1 cellular context compared by ENCODE assay signal in the genomic region with DNA sequence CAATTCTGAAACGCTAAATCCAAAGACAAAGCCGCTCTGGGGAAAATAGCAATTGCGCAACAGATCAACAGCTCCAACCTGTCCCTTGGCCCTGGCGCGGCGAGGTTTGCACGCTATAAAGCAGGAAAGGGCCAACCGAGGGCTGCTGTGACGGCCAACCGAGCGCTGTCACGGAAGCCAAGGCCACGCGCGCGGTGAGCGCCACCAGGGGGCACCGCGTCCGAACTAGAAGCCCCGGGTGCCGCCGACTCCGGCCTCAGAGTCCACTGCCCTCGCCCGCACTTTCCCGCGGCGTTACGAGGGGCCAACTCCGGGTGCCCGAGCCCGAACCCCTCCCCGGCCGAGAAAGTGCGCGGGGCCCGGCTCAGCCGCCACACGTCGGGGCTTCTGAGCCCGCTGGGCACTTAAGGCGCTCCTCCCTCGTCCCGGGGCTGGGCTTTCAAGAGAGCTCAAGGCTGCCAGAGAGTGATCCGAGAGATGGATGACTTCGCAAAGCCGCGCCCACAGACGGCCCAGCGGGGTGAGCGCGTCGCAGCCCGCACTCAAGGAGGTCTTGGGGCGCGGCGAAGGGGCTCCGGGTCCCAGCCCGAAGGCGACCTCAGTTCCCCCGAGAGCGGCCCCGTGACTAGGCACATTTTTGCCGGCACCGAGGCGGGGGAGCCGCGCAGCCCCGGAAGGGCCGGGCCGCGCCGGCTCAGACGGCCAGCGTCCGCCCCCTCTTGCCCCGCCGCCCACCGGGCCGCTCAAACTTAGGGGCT.
TF ChIP-seq lines count a peak whose summit lies in the region.

No MANE protein-coding gene starts in this region.

TF ChIP-seq in HepG2, 621 proteins besides CTCF, POLR2A, EP300 and RAD21 (continued from another document and continues in another):
- no peak; the same call in 1 of the 2 replicates for TF ChIP-seq HNF1A (IDR thresholded peaks at IDR 0.05; ENCODE audit: low read depth)
- TF ChIP-seq HNF1A (CRISPR knock-in tag; IDR thresholded peaks at IDR 0.05; ENCODE audit: borderline replicate concordance), result peak; percentile 90
- TF ChIP-seq HES4 (CRISPR knock-in tag; IDR thresholded peaks at IDR 0.05; ENCODE audit: borderline replicate concordance), result peak; percentile 81
- TF ChIP-seq TBP (CRISPR knock-in tag; IDR thresholded peaks at IDR 0.05), result no peak
- no peak for TF ChIP-seq ZKSCAN5 (CRISPR knock-in tag; IDR thresholded peaks at IDR 0.05)
- TF ChIP-seq ZNF672 (CRISPR knock-in tag; IDR thresholded peaks at IDR 0.05), result no peak
- TF ChIP-seq, protein P1, sequence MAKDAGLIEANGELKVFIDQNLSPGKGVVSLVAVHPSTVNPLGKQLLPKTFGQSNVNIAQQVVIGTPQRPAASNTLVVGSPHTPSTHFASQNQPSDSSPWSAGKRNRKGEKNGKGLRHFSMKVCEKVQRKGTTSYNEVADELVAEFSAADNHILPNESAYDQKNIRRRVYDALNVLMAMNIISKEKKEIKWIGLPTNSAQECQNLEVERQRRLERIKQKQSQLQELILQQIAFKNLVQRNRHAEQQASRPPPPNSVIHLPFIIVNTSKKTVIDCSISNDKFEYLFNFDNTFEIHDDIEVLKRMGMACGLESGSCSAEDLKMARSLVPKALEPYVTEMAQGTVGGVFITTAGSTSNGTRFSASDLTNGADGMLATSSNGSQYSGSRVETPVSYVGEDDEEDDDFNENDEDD (CRISPR knock-in tag; IDR thresholded peaks at IDR 0.05; ENCODE audit: borderline replicate concordance), result peak; percentile 89
- no peak for TF ChIP-seq CC2D1A (CRISPR knock-in tag; IDR thresholded peaks at IDR 0.05)
- no peak for TF ChIP-seq SETDB1 (CRISPR knock-in tag; IDR thresholded peaks at IDR 0.05; ENCODE audit: borderline replicate concordance)
- peak; percentile 96 for TF ChIP-seq TBX2 (CRISPR knock-in tag; IDR thresholded peaks at IDR 0.05; ENCODE audit: borderline replicate concordance)
- TF ChIP-seq THAP11 (CRISPR knock-in tag; IDR thresholded peaks at IDR 0.05), result peak; percentile 87
- peak; percentile 94; the same call in 1 of the 2 replicates for TF ChIP-seq ZNF790 (CRISPR knock-in tag; IDR thresholded peaks at IDR 0.05; ENCODE audit: borderline replicate concordance)
- peak; percentile 96 for TF ChIP-seq MEF2D (CRISPR knock-in tag; IDR thresholded peaks at IDR 0.05)
- TF ChIP-seq DNMT3B (CRISPR knock-in tag; conservative IDR thresholded peaks at IDR 0.05), result peak; percentile 50; the same call in 1 of the 2 replicates
- peak; percentile 57; the same call in 1 of the 2 replicates for TF ChIP-seq NFAT5 (CRISPR knock-in tag; IDR thresholded peaks at IDR 0.05)
- peak; percentile 82; the same call in 1 of the 2 replicates for TF ChIP-seq BATF2 (CRISPR knock-in tag; IDR thresholded peaks at IDR 0.05)
- peak; percentile 98 for TF ChIP-seq MEIS1 (CRISPR knock-in tag; IDR thresholded peaks at IDR 0.05; ENCODE audit: borderline replicate concordance)
- TF ChIP-seq ZNF512B (CRISPR knock-in tag; IDR thresholded peaks at IDR 0.05; ENCODE audit: borderline replicate concordance), result peak; percentile 100
- peak; percentile 70 for TF ChIP-seq ZNF607 (CRISPR knock-in tag; IDR thresholded peaks at IDR 0.05; ENCODE audit: borderline replicate concordance)
- TF ChIP-seq ARNTL (CRISPR knock-in tag; IDR thresholded peaks at IDR 0.05), result peak; percentile 89
- peak; percentile 41; the same call in 1 of the 2 replicates for TF ChIP-seq HCFC1 (IDR thresholded peaks at IDR 0.05; ENCODE audit: low read depth, low read length)
- TF ChIP-seq ZNF30 (CRISPR knock-in tag; IDR thresholded peaks at IDR 0.05), result peak; percentile 27; the same call in 1 of the 2 replicates
- TF ChIP-seq ZSCAN20 (CRISPR knock-in tag; IDR thresholded peaks at IDR 0.05; ENCODE audit: borderline replicate concordance), result no peak
- no peak; the same call in 1 of the 2 replicates for TF ChIP-seq WIZ (CRISPR knock-in tag; IDR thresholded peaks at IDR 0.05)
- TF ChIP-seq FOSL2 (CRISPR knock-in tag; IDR thresholded peaks at IDR 0.05), result peak; percentile 81
- peak; percentile 56 for TF ChIP-seq POLR2AphosphoS5 (IDR thresholded peaks at IDR 0.05; ENCODE audit: low read depth, low read length)
- peak; percentile 83 for TF ChIP-seq GZF1 (CRISPR knock-in tag; IDR thresholded peaks at IDR 0.05)
- TF ChIP-seq PLRG1 (conservative IDR thresholded peaks at IDR 0.05), result no peak
- TF ChIP-seq GTF3A (CRISPR knock-in tag; conservative IDR thresholded peaks at IDR 0.05), result no peak
- TF ChIP-seq, protein P2, sequence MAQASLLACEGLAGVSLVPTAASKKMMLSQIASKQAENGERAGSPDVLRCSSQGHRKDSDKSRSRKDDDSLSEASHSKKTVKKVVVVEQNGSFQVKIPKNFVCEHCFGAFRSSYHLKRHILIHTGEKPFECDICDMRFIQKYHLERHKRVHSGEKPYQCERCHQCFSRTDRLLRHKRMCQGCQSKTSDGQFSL (CRISPR knock-in tag; IDR thresholded peaks at IDR 0.05), result peak; percentile 73
- TF ChIP-seq TGIF2 (CRISPR knock-in tag; IDR thresholded peaks at IDR 0.05), result peak; percentile 96
- TF ChIP-seq, protein P3, sequence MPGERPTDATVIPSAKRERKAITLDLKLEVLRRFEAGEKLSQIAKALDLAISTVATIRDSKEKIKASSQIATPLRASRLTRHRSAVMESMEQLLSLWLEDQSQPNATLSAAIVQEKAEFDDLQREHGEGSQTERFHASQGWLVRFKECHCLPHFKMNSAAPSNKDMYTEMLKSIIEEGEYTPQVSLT (CRISPR knock-in tag; IDR thresholded peaks at IDR 0.05; ENCODE audit: borderline replicate concordance, low read depth), result no peak
- peak; percentile 89 for TF ChIP-seq PHF8 (CRISPR knock-in tag; IDR thresholded peaks at IDR 0.05)
- TF ChIP-seq ZNF788 (CRISPR knock-in tag; IDR thresholded peaks at IDR 0.05; ENCODE audit: borderline replicate concordance), result peak; percentile 98; the same call in 1 of the 2 replicates
- TF ChIP-seq PRPF4 (IDR thresholded peaks at IDR 0.05; ENCODE audit: low read depth, low read length, poor library complexity, severe bottlenecking), result peak; percentile 73
- TF ChIP-seq KDM5A (IDR thresholded peaks at IDR 0.05; ENCODE audit: borderline replicate concordance, low read length), result peak; percentile 8; the same call in 1 of the 2 replicates
- peak; percentile 96 for TF ChIP-seq SP140L (CRISPR knock-in tag; IDR thresholded peaks at IDR 0.05; ENCODE audit: borderline replicate concordance)
- peak; percentile 92 for TF ChIP-seq ZKSCAN8 (CRISPR knock-in tag; IDR thresholded peaks at IDR 0.05; ENCODE audit: borderline replicate concordance)
- peak; percentile 100 for TF ChIP-seq CEBPG (CRISPR knock-in tag; IDR thresholded peaks at IDR 0.05)
- TF ChIP-seq ZNF75D (CRISPR knock-in tag; IDR thresholded peaks at IDR 0.05; ENCODE audit: borderline replicate concordance), result 0 out of 2 replicates have a peak, but pooled peaks have one; percentile 15
